Comparison of ENCODE assay signal across 20 cellular contexts in genomic region chr2:36318547-36318946, GRCh38. TPM values are rescaled to one million over a fixed set of nuclear protein-coding genes. Genes with fewer than 3 reads are reported as not detected.
DNase-seq lines count a peak whose midpoint lies in the region; ATAC-seq, FAIRE-seq and TF ChIP-seq lines count a peak whose summit lies in the region.
"Had no signal": no experiment of that assay in that cellular context is flagged by ENCODE, and none has a peak within 500 bp of the region (broad histone marks: within the 10 kb centered on the region; RNA-seq: fewer than 3 reads in every experiment).

No MANE protein-coding gene starts in this region.

- DNase-seq in bronchial epithelial cell (ENCODE audit: low read depth) (peak; percentile 29), osteoblast (ENCODE audit: insufficient read length, low spot score, missing footprints) (peak; percentile 27), upper lobe of left lung (no peak), cerebellum (ENCODE audit: low spot score) (no peak)
- no peak for DNase-seq in activated CD4-positive, CD25-positive, alpha-beta regulatory T cell treated with anti-CD3 and anti-CD28 coated beads, Interleukin-2, amount 50 U/mL, for 72 hours
- DNase-seq: activated CD8-positive, alpha-beta T cell treated with anti-CD3 and anti-CD28 coated beads, Interleukin-2, amount 10 ng/mL, durations not matched to agents 7 days and 5 days; adrenal gland; heart left ventricle; NCI-H187 treated with DMSO at 0.1 percent for 48 hours; NCI-H510A treated with DMSO at 0.1 percent for 48 hours; right cardiac atrium; stimulated activated CD4-positive, alpha-beta T cell treated with anti-CD3 and anti-CD28 coated beads, Interleukin-2, amount 100 ng/mL, for 24 hours had no signal

- H3K27ac ChIP-seq in DOHH2 (ENCODE audit: low read depth, low read length) (no peak overlapping the region), osteoblast (ENCODE audit: low read depth, low read length) (no peak overlapping the region), upper lobe of left lung (no peak overlapping the region)
- H3K27ac ChIP-seq: adrenal gland, heart left ventricle, neutrophil, suprapubic skin had no signal

- peak; percentile 11 for TF ChIP-seq CTCF in DOHH2 (IDR thresholded peaks at IDR 0.05; ENCODE audit: low read depth, low read length, poor library complexity, severe bottlenecking)
- TF ChIP-seq CTCF in Loucy (conservative IDR thresholded peaks at IDR 0.05; ENCODE audit: low read length) = peak; percentile 28
- TF ChIP-seq CTCF in bronchial epithelial cell (IDR thresholded peaks at IDR 0.05; ENCODE audit: insufficient read depth, low read length, severe bottlenecking) = peak; percentile 29
- TF ChIP-seq CTCF in osteoblast (IDR thresholded peaks at IDR 0.05; ENCODE audit: extremely low read depth, low read depth, low read length) = peak; percentile 35
- TF ChIP-seq CTCF in upper lobe of left lung (IDR thresholded peaks at IDR 0.05) = no peak

- no peaks in the 10 kb centered on the region for H3K79me2 ChIP-seq in DOHH2 (ENCODE audit: control insufficient read depth, low read length)
- H3K79me2 ChIP-seq in Loucy (ENCODE audit: insufficient read depth, low read length) = no peaks in the 10 kb centered on the region
- no peaks in the 10 kb centered on the region for H3K79me2 ChIP-seq in osteoblast (ENCODE audit: insufficient read depth, low read length)

- no peak for FAIRE-seq in bronchial epithelial cell (lab: Jason Lieb, UNC)
- FAIRE-seq: colon, endothelial cell of umbilical vein, GM12892, islet of Langerhans had no signal

- H3K36me3 ChIP-seq in DOHH2 (ENCODE audit: control insufficient read depth, low read length) = no peaks in the 10 kb centered on the region
- no peaks in the 10 kb centered on the region for H3K36me3 ChIP-seq in Loucy (ENCODE audit: insufficient read depth, low read length)
- no peaks in the 10 kb centered on the region for H3K36me3 ChIP-seq in bronchial epithelial cell (ENCODE audit: control insufficient read depth, insufficient read depth, low read length)
- no peaks in the 10 kb centered on the region for H3K36me3 ChIP-seq in osteoblast (ENCODE audit: insufficient read depth, low read length)
- no peaks in the 10 kb centered on the region for H3K36me3 ChIP-seq in upper lobe of left lung
- H3K36me3 ChIP-seq: adrenal gland, heart left ventricle, neutrophil, suprapubic skin had no signal

- H3K9ac ChIP-seq in Loucy (ENCODE audit: low read depth, low read length, poor library complexity, severe bottlenecking) = no peak overlapping the region

- H3K9me3 ChIP-seq in DOHH2 (ENCODE audit: control insufficient read depth, insufficient read depth, low read length) (no peaks in the 10 kb centered on the region), Loucy (ENCODE audit: insufficient read depth, low read depth, low read length) (no peaks in the 10 kb centered on the region), osteoblast (ENCODE audit: low read depth, low read length) (no peaks in the 10 kb centered on the region), upper lobe of left lung (no peaks in the 10 kb centered on the region)
- H3K9me3 ChIP-seq: adrenal gland, neutrophil, suprapubic skin had no signal

- TF ChIP-seq POLR2A in upper lobe of left lung (IDR thresholded peaks at IDR 0.05) = no peak

- no peak for TF ChIP-seq EP300 in upper lobe of left lung (IDR thresholded peaks at IDR 0.05)

- H3K9me2 ChIP-seq in DOHH2 (replicated peaks; ENCODE audit: control insufficient read depth, low read length) (no peaks in the 10 kb centered on the region), Loucy (replicated peaks; ENCODE audit: low read depth, low read length) (no peaks in the 10 kb centered on the region)

- WGBS in upper lobe of left lung, 2 donors = 88 to 96% methylated on average over 1 of the region's 1 CpG

- H3K4me1 ChIP-seq in DOHH2 (ENCODE audit: control insufficient read depth, low read length) (no peaks in the 10 kb centered on the region), Loucy (ENCODE audit: insufficient read depth, low read length, poor library complexity, severe bottlenecking) (no peaks in the 10 kb centered on the region), osteoblast (ENCODE audit: insufficient read depth, low read length) (no peaks in the 10 kb centered on the region), upper lobe of left lung (no peaks in the 10 kb centered on the region)
- H3K4me1 ChIP-seq: adrenal gland, heart left ventricle, suprapubic skin had no signal

- H3K4me3 ChIP-seq in DOHH2 (ENCODE audit: low read length) = no peak overlapping the region
- H3K4me3 ChIP-seq in Loucy (ENCODE audit: low read length, poor library complexity, severe bottlenecking) = no peak overlapping the region
- H3K4me3 ChIP-seq in bronchial epithelial cell (ENCODE audit: low read depth, low read length) = no peak overlapping the region
- no peak overlapping the region for H3K4me3 ChIP-seq in osteoblast (ENCODE audit: insufficient read depth, low read length)
- no peak overlapping the region for H3K4me3 ChIP-seq in upper lobe of left lung
- H3K4me3 ChIP-seq: adrenal gland, heart left ventricle, suprapubic skin had no signal

- H2AFZ ChIP-seq in Loucy (ENCODE audit: low read length) (no peak overlapping the region), osteoblast (ENCODE audit: low read length) (no peak overlapping the region)

- H3K4me2 ChIP-seq in DOHH2 (ENCODE audit: low read length) (no peak overlapping the region), Loucy (ENCODE audit: low read depth, low read length, poor library complexity, severe bottlenecking) (no peak overlapping the region), osteoblast (ENCODE audit: insufficient read depth, low read length) (no peak overlapping the region)

- no peak for ATAC-seq in upper lobe of left lung (ENCODE audit: low FRiP score in 2 of 2)
- ATAC-seq: activated CD8-positive, alpha-beta T cell treated with anti-CD3 and anti-CD28 coated beads, Interleukin-2, amount 10 ng/mL, durations not matched to agents 7 days and 5 days; heart left ventricle; right cardiac atrium had no signal

- H3K27me3 ChIP-seq in DOHH2 (ENCODE audit: control insufficient read depth, low read length) (no peaks in the 10 kb centered on the region; the same call in 1 of the 2 replicates), Loucy (ENCODE audit: insufficient read depth, low read length, poor library complexity, severe bottlenecking) (no peaks in the 10 kb centered on the region), bronchial epithelial cell (ENCODE audit: control insufficient read depth, insufficient read depth, low read length) (no peaks in the 10 kb centered on the region), osteoblast (ENCODE audit: insufficient read depth, low read length) (peaks cover 14% of the 10 kb centered on the region), upper lobe of left lung (no peaks in the 10 kb centered on the region)
- H3K27me3 ChIP-seq: adrenal gland, heart left ventricle, neutrophil, suprapubic skin had no signal

- no peaks in the 10 kb centered on the region for H3F3A ChIP-seq in DOHH2 (ENCODE audit: control insufficient read depth, insufficient read depth)
- H3F3A ChIP-seq in Loucy (ENCODE audit: low read depth) = no peaks in the 10 kb centered on the region

- no peaks in the 10 kb centered on the region for H4K20me1 ChIP-seq in DOHH2 (ENCODE audit: control insufficient read depth, insufficient read depth, low read depth, low read length)
- H4K20me1 ChIP-seq in Loucy (ENCODE audit: insufficient read depth, low read length, poor library complexity, severe bottlenecking) = no peaks in the 10 kb centered on the region
- H4K20me1 ChIP-seq in osteoblast (ENCODE audit: insufficient read depth, low read length) = no peaks in the 10 kb centered on the region

RNA-seq across cellular contexts. Expression of gene CRIM1, which starts 37.0 kb away (rescaled TPM):
- 35.3 and 45.7 TPM in 2 replicates for total RNA-seq in bronchial epithelial cell
- total RNA-seq in osteoblast = 321 and 362 TPM in 2 replicates
- 100 to 1,000 TPM in 4 of 6 donors, 10 to 100 TPM in 2; 74.7 to 128 (median 110) TPM for total RNA-seq in upper lobe of left lung
- total RNA-seq in cerebellum = 47.9 TPM

Comparison
In these comparisons a context has a peak if more than half of its experiments do, and no peak if none do; other contexts are left out.
1. CTCF ChIP-seq: peak in DOHH2 (single experiment), Loucy (single experiment), bronchial epithelial cell (single experiment) and osteoblast (single experiment); none in upper lobe of left lung (0 of 6).
2. DNase-seq: peak in bronchial epithelial cell (single experiment) and osteoblast (single experiment); none in activated CD4-positive, CD25-positive, alpha-beta regulatory T cell treated with anti-CD3 and anti-CD28 coated beads, Interleukin-2, amount 50 U/mL, for 72 hours (single experiment), upper lobe of left lung (0 of 2) and cerebellum (single experiment).